ENCODE assay signal across 1 cellular context in the genomic region with DNA sequence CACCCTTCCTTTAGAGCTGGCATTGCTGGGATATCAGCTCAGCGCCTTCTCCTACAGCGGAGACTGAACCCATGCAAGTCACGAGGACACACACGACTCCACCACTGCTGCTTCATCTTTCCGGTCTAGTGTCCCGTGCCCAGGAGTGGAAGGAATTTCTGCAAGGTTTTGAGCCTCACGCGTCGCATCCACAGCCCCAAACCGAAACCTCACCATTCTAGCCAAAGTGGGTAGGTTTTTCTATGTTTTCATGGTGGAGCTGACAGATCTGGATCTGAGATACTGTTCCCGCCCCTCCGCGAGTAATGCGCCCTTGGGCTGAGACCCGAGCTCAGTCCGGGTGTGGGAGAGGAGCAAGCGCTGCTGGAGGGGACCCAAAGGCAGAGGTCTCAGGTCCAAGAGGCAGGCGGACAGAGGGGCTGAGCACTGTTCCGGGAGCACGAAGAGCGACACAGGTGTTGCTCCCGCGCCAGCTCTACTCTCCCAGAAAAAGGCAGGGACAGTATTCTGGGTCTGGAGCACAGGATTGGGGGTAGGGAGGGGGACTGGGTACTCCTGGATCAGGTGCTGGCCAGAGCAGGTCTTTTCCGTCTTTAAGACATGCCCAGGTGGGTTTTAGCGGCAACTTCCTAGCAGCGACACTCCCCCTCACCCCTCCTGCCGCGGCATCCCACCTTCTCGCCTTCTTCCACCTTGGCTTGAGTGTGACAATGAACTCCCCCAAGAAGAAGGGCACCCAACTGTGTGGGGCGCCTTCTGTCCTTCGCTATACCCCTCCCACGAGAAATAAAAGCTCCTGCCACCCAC.
TF ChIP-seq lines count a peak whose summit lies in the region.

No MANE protein-coding gene starts in this region.

TF ChIP-seq in HepG2, 621 proteins besides CTCF, POLR2A, EP300 and RAD21:
- TF ChIP-seq KMT2B (CRISPR knock-in tag; IDR thresholded peaks at IDR 0.05) (no peak), NR2C2 (CRISPR knock-in tag; IDR thresholded peaks at IDR 0.05; ENCODE audit: borderline replicate concordance) (no peak), SP4 (CRISPR knock-in tag; IDR thresholded peaks at IDR 0.05) (no peak), ZNF180 (CRISPR knock-in tag; IDR thresholded peaks at IDR 0.05; ENCODE audit: borderline replicate concordance, low read depth) (no peak), ZNF614 (CRISPR knock-in tag; IDR thresholded peaks at IDR 0.05; ENCODE audit: borderline replicate concordance) (no peak), ZNF883 (CRISPR knock-in tag; IDR thresholded peaks at IDR 0.05; ENCODE audit: not compliant biosample characterization) (no peak), SCMH1 (CRISPR knock-in tag; IDR thresholded peaks at IDR 0.05; ENCODE audit: borderline replicate concordance) (no peak), XBP1 (CRISPR knock-in tag; IDR thresholded peaks at IDR 0.05) (no peak), ZMYM4 (CRISPR knock-in tag; IDR thresholded peaks at IDR 0.05) (no peak), GTF2F1 (IDR thresholded peaks at IDR 0.05; ENCODE audit: low read length) (no peak), MED13 (CRISPR knock-in tag; IDR thresholded peaks at IDR 0.05) (no peak), PHF20 (CRISPR knock-in tag; IDR thresholded peaks at IDR 0.05) (no peak), ZNF761 (CRISPR knock-in tag; conservative IDR thresholded peaks at IDR 0.05) (no peak), MEF2D (CRISPR knock-in tag; IDR thresholded peaks at IDR 0.05) (no peak), ZNF496 (CRISPR knock-in tag; IDR thresholded peaks at IDR 0.05; ENCODE audit: insufficient replicate concordance) (no peak), PCBP2 (optimal IDR thresholded peaks at IDR 0.05; ENCODE audit: low read depth, low read length, poor library complexity, severe bottlenecking) (no peak), ZBTB42 (CRISPR knock-in tag; IDR thresholded peaks at IDR 0.05) (no peak), MXI1 (IDR thresholded peaks at IDR 0.05; ENCODE audit: borderline replicate concordance, low read depth, low read length) (no peak)
- TF ChIP-seq, protein P1, sequence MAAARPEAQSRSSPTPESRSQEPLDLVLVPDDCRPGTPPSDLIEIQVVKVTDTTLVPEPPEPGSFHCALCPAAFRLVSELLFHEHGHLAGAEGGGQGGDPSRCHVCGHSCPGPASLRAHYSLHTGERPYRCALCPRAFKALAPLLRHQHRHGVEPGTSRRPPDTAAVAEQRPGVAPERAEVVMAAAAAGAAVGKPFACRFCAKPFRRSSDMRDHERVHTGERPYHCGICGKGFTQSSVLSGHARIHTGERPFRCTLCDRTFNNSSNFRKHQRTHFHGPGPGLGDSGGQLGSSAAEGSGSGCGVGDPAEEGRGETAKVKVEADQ (CRISPR knock-in tag; IDR thresholded peaks at IDR 0.05; ENCODE audit: borderline replicate concordance): no peak
- TF ChIP-seq, protein P2, sequence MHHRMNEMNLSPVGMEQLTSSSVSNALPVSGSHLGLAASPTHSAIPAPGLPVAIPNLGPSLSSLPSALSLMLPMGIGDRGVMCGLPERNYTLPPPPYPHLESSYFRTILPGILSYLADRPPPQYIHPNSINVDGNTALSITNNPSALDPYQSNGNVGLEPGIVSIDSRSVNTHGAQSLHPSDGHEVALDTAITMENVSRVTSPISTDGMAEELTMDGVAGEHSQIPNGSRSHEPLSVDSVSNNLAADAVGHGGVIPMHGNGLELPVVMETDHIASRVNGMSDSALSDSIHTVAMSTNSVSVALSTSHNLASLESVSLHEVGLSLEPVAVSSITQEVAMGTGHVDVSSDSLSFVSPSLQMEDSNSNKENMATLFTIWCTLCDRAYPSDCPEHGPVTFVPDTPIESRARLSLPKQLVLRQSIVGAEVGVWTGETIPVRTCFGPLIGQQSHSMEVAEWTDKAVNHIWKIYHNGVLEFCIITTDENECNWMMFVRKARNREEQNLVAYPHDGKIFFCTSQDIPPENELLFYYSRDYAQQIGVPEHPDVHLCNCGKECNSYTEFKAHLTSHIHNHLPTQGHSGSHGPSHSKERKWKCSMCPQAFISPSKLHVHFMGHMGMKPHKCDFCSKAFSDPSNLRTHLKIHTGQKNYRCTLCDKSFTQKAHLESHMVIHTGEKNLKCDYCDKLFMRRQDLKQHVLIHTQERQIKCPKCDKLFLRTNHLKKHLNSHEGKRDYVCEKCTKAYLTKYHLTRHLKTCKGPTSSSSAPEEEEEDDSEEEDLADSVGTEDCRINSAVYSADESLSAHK (CRISPR knock-in tag; IDR thresholded peaks at IDR 0.05; ENCODE audit: borderline replicate concordance): no peak
